ENCODE assay signal across 1 cellular context in the genomic region with DNA sequence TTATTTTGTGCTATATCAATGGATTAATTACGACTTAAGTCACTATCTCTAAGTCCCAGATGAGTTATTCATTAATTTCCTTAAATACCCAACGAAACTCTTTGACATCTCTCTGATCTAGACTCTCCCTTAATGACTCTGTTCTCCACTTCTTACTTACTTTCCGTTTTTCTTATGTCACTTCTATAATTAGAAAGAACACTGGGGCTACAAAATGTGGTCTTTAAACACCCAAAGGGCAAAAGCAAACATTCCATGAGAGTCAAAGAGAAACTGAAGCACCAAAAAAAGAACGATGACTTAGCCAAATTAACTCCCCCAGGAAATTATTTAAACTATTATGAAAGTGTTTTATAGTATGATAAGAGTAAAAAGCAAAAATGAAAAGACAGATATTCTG.
TF ChIP-seq lines count a peak whose summit lies in the region.

No MANE protein-coding gene starts in this region.

TF ChIP-seq in GM12878, 131 proteins besides CTCF, POLR2A, EP300 and RAD21 (continued from another document and continues in another):
- TF ChIP-seq, protein P1, sequence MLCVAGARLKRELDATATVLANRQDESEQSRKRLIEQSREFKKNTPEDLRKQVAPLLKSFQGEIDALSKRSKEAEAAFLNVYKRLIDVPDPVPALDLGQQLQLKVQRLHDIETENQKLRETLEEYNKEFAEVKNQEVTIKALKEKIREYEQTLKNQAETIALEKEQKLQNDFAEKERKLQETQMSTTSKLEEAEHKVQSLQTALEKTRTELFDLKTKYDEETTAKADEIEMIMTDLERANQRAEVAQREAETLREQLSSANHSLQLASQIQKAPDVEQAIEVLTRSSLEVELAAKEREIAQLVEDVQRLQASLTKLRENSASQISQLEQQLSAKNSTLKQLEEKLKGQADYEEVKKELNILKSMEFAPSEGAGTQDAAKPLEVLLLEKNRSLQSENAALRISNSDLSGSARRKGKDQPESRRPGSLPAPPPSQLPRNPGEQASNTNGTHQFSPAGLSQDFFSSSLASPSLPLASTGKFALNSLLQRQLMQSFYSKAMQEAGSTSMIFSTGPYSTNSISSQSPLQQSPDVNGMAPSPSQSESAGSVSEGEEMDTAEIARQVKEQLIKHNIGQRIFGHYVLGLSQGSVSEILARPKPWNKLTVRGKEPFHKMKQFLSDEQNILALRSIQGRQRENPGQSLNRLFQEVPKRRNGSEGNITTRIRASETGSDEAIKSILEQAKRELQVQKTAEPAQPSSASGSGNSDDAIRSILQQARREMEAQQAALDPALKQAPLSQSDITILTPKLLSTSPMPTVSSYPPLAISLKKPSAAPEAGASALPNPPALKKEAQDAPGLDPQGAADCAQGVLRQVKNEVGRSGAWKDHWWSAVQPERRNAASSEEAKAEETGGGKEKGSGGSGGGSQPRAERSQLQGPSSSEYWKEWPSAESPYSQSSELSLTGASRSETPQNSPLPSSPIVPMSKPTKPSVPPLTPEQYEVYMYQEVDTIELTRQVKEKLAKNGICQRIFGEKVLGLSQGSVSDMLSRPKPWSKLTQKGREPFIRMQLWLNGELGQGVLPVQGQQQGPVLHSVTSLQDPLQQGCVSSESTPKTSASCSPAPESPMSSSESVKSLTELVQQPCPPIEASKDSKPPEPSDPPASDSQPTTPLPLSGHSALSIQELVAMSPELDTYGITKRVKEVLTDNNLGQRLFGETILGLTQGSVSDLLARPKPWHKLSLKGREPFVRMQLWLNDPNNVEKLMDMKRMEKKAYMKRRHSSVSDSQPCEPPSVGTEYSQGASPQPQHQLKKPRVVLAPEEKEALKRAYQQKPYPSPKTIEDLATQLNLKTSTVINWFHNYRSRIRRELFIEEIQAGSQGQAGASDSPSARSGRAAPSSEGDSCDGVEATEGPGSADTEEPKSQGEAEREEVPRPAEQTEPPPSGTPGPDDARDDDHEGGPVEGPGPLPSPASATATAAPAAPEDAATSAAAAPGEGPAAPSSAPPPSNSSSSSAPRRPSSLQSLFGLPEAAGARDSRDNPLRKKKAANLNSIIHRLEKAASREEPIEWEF (IDR thresholded peaks at IDR 0.05; ENCODE audit: insufficient replicate concordance, low read depth, low read length): no peak
- peak; percentile 91 for TF ChIP-seq MEF2A (IDR thresholded peaks at IDR 0.05; ENCODE audit: insufficient read depth, low read depth, low read length)
- TF ChIP-seq SREBF2 (IDR thresholded peaks at IDR 0.05; ENCODE audit: low read length): no peak
- TF ChIP-seq, protein P2, sequence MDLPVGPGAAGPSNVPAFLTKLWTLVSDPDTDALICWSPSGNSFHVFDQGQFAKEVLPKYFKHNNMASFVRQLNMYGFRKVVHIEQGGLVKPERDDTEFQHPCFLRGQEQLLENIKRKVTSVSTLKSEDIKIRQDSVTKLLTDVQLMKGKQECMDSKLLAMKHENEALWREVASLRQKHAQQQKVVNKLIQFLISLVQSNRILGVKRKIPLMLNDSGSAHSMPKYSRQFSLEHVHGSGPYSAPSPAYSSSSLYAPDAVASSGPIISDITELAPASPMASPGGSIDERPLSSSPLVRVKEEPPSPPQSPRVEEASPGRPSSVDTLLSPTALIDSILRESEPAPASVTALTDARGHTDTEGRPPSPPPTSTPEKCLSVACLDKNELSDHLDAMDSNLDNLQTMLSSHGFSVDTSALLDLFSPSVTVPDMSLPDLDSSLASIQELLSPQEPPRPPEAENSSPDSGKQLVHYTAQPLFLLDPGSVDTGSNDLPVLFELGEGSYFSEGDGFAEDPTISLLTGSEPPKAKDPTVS (IDR thresholded peaks at IDR 0.05; ENCODE audit: low read depth, low read length): no peak
- TF ChIP-seq RFX5 (IDR thresholded peaks at IDR 0.05; ENCODE audit: low read depth, low read length): no peak
- TF ChIP-seq, protein P3, sequence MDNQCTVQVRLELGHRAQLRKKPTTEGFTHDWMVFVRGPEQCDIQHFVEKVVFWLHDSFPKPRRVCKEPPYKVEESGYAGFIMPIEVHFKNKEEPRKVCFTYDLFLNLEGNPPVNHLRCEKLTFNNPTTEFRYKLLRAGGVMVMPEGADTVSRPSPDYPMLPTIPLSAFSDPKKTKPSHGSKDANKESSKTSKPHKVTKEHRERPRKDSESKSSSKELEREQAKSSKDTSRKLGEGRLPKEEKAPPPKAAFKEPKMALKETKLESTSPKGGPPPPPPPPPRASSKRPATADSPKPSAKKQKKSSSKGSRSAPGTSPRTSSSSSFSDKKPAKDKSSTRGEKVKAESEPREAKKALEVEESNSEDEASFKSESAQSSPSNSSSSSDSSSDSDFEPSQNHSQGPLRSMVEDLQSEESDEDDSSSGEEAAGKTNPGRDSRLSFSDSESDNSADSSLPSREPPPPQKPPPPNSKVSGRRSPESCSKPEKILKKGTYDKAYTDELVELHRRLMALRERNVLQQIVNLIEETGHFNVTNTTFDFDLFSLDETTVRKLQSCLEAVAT (IDR thresholded peaks at IDR 0.05): no peak
- TF ChIP-seq CBX3 (IDR thresholded peaks at IDR 0.05; ENCODE audit: borderline replicate concordance, low read depth): no peak
- TF ChIP-seq CREB1 (IDR thresholded peaks at IDR 0.05; ENCODE audit: low read depth): peak; percentile 72
- TF ChIP-seq, protein P4, sequence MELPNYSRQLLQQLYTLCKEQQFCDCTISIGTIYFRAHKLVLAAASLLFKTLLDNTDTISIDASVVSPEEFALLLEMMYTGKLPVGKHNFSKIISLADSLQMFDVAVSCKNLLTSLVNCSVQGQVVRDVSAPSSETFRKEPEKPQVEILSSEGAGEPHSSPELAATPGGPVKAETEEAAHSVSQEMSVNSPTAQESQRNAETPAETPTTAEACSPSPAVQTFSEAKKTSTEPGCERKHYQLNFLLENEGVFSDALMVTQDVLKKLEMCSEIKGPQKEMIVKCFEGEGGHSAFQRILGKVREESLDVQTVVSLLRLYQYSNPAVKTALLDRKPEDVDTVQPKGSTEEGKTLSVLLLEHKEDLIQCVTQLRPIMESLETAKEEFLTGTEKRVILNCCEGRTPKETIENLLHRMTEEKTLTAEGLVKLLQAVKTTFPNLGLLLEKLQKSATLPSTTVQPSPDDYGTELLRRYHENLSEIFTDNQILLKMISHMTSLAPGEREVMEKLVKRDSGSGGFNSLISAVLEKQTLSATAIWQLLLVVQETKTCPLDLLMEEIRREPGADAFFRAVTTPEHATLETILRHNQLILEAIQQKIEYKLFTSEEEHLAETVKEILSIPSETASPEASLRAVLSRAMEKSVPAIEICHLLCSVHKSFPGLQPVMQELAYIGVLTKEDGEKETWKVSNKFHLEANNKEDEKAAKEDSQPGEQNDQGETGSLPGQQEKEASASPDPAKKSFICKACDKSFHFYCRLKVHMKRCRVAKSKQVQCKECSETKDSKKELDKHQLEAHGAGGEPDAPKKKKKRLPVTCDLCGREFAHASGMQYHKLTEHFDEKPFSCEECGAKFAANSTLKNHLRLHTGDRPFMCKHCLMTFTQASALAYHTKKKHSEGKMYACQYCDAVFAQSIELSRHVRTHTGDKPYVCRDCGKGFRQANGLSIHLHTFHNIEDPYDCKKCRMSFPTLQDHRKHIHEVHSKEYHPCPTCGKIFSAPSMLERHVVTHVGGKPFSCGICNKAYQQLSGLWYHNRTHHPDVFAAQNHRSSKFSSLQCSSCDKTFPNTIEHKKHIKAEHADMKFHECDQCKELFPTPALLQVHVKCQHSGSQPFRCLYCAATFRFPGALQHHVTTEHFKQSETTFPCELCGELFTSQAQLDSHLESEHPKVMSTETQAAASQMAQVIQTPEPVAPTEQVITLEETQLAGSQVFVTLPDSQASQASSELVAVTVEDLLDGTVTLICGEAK (IDR thresholded peaks at IDR 0.05; ENCODE audit: borderline replicate concordance): no peak
- TF ChIP-seq, protein P5, sequence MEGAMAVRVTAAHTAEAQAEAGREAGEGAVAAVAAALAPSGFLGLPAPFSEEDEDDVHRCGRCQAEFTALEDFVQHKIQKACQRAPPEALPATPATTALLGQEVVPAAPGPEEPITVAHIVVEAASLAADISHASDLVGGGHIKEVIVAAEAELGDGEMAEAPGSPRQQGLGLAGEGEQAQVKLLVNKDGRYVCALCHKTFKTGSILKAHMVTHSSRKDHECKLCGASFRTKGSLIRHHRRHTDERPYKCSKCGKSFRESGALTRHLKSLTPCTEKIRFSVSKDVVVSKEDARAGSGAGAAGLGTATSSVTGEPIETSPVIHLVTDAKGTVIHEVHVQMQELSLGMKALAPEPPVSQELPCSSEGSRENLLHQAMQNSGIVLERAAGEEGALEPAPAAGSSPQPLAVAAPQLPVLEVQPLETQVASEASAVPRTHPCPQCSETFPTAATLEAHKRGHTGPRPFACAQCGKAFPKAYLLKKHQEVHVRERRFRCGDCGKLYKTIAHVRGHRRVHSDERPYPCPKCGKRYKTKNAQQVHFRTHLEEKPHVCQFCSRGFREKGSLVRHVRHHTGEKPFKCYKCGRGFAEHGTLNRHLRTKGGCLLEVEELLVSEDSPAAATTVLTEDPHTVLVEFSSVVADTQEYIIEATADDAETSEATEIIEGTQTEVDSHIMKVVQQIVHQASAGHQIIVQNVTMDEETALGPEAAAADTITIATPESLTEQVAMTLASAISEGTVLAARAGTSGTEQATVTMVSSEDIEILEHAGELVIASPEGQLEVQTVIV (IDR thresholded peaks at IDR 0.05; ENCODE audit: borderline replicate concordance, partially characterized antibody): no peak
- TF ChIP-seq, protein P6, sequence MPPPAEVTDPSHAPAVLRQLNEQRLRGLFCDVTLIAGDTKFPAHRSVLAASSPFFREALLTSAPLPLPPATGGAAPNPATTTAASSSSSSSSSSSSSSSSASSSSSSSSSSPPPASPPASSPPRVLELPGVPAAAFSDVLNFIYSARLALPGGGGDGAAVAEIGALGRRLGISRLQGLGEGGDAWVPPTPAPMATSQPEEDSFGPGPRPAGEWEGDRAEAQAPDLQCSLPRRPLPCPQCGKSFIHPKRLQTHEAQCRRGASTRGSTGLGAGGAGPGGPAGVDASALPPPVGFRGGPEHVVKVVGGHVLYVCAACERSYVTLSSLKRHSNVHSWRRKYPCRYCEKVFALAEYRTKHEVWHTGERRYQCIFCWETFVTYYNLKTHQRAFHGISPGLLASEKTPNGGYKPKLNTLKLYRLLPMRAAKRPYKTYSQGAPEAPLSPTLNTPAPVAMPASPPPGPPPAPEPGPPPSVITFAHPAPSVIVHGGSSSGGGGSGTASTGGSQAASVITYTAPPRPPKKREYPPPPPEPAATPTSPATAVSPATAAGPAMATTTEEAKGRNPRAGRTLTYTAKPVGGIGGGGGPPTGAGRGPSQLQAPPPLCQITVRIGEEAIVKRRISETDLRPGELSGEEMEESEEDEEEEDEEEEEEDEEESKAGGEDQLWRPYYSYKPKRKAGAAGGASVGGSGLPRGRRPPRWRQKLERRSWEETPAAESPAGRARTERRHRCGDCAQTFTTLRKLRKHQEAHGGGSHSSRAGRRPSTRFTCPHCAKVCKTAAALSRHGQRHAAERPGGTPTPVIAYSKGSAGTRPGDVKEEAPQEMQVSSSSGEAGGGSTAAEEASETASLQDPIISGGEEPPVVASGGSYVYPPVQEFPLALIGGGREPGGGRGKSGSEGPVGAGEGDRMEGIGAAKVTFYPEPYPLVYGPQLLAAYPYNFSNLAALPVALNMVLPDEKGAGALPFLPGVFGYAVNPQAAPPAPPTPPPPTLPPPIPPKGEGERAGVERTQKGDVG (CRISPR knock-in tag; IDR thresholded peaks at IDR 0.05): no peak
- no peak for TF ChIP-seq NR2C2 (IDR thresholded peaks at IDR 0.05; ENCODE audit: borderline replicate concordance, control insufficient read depth, insufficient read length, low read depth)
- peak; percentile 55; the same call in 1 of the 2 replicates for TF ChIP-seq GABPA (IDR thresholded peaks at IDR 0.05; ENCODE audit: low read depth)
- TF ChIP-seq RBBP5 (conservative IDR thresholded peaks at IDR 0.05): no peak
- no peak for TF ChIP-seq SMAD1 (IDR thresholded peaks at IDR 0.05; ENCODE audit: low read depth, partially characterized antibody)
- TF ChIP-seq, protein P7, sequence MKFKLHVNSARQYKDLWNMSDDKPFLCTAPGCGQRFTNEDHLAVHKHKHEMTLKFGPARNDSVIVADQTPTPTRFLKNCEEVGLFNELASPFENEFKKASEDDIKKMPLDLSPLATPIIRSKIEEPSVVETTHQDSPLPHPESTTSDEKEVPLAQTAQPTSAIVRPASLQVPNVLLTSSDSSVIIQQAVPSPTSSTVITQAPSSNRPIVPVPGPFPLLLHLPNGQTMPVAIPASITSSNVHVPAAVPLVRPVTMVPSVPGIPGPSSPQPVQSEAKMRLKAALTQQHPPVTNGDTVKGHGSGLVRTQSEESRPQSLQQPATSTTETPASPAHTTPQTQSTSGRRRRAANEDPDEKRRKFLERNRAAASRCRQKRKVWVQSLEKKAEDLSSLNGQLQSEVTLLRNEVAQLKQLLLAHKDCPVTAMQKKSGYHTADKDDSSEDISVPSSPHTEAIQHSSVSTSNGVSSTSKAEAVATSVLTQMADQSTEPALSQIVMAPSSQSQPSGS (IDR thresholded peaks at IDR 0.05; ENCODE audit: low read length): peak; percentile 85
- 0 out of 2 replicates have a peak, but pooled peaks have one; percentile 40 for TF ChIP-seq PML (IDR thresholded peaks at IDR 0.05; ENCODE audit: low read length)
- peak; percentile 87 for TF ChIP-seq CREM (IDR thresholded peaks at IDR 0.05; ENCODE audit: low read depth)
- TF ChIP-seq ZNF622 (IDR thresholded peaks at IDR 0.05): no peak
- no peak for TF ChIP-seq ZNF384 (IDR thresholded peaks at IDR 0.05; ENCODE audit: borderline replicate concordance, low read depth, low read length)
- peak; percentile 19 to 54; a peak in 2 of 4 replicates for TF ChIP-seq IKZF2 (IDR thresholded peaks at IDR 0.05)
- TF ChIP-seq DPF2 (IDR thresholded peaks at IDR 0.05): no peak
- TF ChIP-seq FOXM1 (IDR thresholded peaks at IDR 0.05; ENCODE audit: low read depth, low read length): peak; percentile 95; the same call in 1 of the 2 replicates
- peak; percentile 35; the same call in 1 of the 2 replicates for TF ChIP-seq IKZF1 (conservative IDR thresholded peaks at IDR 0.05)
- TF ChIP-seq MTA3 (IDR thresholded peaks at IDR 0.05; ENCODE audit: borderline replicate concordance, low read length): no peak
- TF ChIP-seq TCF3 (IDR thresholded peaks at IDR 0.05; ENCODE audit: borderline replicate concordance, insufficient read depth, low read depth, low read length): no peak
- TF ChIP-seq, protein P8, sequence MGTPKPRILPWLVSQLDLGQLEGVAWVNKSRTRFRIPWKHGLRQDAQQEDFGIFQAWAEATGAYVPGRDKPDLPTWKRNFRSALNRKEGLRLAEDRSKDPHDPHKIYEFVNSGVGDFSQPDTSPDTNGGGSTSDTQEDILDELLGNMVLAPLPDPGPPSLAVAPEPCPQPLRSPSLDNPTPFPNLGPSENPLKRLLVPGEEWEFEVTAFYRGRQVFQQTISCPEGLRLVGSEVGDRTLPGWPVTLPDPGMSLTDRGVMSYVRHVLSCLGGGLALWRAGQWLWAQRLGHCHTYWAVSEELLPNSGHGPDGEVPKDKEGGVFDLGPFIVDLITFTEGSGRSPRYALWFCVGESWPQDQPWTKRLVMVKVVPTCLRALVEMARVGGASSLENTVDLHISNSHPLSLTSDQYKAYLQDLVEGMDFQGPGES (IDR thresholded peaks at IDR 0.05): no peak
- TF ChIP-seq ZNF207 (IDR thresholded peaks at IDR 0.05; ENCODE audit: borderline replicate concordance): no peak
- TF ChIP-seq JUNB (IDR thresholded peaks at IDR 0.05): peak; percentile 95
- TF ChIP-seq EZH2 (IDR thresholded peaks at IDR 0.05; ENCODE audit: borderline replicate concordance, control insufficient read depth, low read depth, low read length): no peak
- peak in 1 of 2 experiments; percentile 41; a peak in 1 of 4 replicates for TF ChIP-seq ETV6 (conservative IDR thresholded peaks at IDR 0.05 in 1 of 2, IDR thresholded peaks at IDR 0.05 in 1 of 2; ENCODE audit: borderline replicate concordance in 1 of 2, low read depth in 1 of 2)
- TF ChIP-seq NFIC (IDR thresholded peaks at IDR 0.05; ENCODE audit: low read depth, low read length): peak; percentile 97
- TF ChIP-seq MTA2 (IDR thresholded peaks at IDR 0.05; ENCODE audit: low read depth): peak; percentile 77
